1 cellular context compared by ENCODE assay signal in the genomic region with DNA sequence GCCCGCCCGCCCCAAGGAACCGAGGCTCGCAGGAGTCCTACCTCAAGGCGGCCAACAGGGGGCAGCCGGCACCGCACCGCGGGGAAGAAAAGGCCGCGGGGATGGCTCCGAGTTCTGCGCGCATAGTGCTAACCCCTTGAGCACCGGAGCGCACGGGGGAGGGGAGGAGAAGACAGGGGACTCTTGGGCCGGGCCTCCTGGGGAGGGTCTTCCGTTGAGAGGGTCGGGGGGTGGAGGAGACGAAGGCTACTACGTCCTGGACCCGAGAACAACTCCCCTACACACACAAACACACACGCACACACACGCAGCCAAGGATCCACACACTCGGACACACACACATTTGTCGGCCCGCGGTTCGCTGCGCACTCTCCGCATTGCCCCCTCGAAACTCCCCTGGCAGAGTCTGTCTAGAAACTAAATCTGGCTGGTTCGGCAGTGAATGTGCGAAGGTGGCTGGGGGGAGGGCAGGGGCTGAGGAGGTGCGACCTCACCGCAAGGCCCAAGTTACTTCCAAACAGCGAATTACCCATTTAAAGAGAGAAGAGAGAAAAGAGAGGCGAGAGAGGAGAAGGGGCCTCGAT.
A peak's percentile ranks its signal among the peaks of the same experiment; 100 is the strongest.
TF ChIP-seq lines count a peak whose summit lies in the region.

No MANE protein-coding gene starts in this region.

TF ChIP-seq in H1, 55 proteins besides CTCF, POLR2A, EP300 and RAD21 (continued from another document):
- TF ChIP-seq E2F6 (IDR thresholded peaks at IDR 0.05) (peak; percentile 48; the same call in 1 of the 2 replicates), SP2 (IDR thresholded peaks at IDR 0.05; ENCODE audit: low read length) (no peak), RXRA (IDR thresholded peaks at IDR 0.05; ENCODE audit: insufficient read depth, low read depth, low read length) (no peak), EZH2 (IDR thresholded peaks at IDR 0.05; ENCODE audit: low read depth, low read length, severe bottlenecking) (no peak)
